ENCODE assay signal across 1 cellular context in genomic region chr2:53952519-53952918, GRCh38.
TF ChIP-seq lines count a peak whose summit lies in the region.

No MANE protein-coding gene starts in this region.

TF ChIP-seq in WTC11, 78 proteins besides CTCF, POLR2A, EP300 and RAD21 (continued from another document):
- TF ChIP-seq ZBTB43 (CRISPR knock-in tag; IDR thresholded peaks at IDR 0.05) = no peak
- no peak for TF ChIP-seq OVOL2 (CRISPR knock-in tag; IDR thresholded peaks at IDR 0.05; ENCODE audit: borderline replicate concordance)
- TF ChIP-seq JAZF1 (CRISPR knock-in tag; IDR thresholded peaks at IDR 0.05) = no peak
- TF ChIP-seq JUN (CRISPR knock-in tag; IDR thresholded peaks at IDR 0.05) = no peak
- no peak for TF ChIP-seq AFF4 (CRISPR knock-in tag; IDR thresholded peaks at IDR 0.05; ENCODE audit: borderline replicate concordance)
